8 cellular contexts compared by ENCODE assay signal in genomic region chr7:112937651-112938390, GRCh38.
DNase-seq lines count a peak whose midpoint lies in the region; ATAC-seq lines count a peak whose summit lies in the region.

No MANE protein-coding gene starts in this region.

- H3K4me3 ChIP-seq in duodenal mucosa (ENCODE audit: low read depth in 1 of 2, low read length in 2 of 2), result peak overlapping the region; percentile 83 to 87
- H3K4me3 ChIP-seq in neuron (ENCODE audit: low read length), result peak overlapping the region; percentile 78

- H3K36me3 ChIP-seq in duodenal mucosa (ENCODE audit: control insufficient read depth in 1 of 2, insufficient read depth in 2 of 2, low read length in 2 of 2) (no peaks in the 10 kb centered on the region), neuron (ENCODE audit: insufficient read depth, low read length) (peaks cover 10% of the 10 kb centered on the region)

- no peak for ATAC-seq in stimulated activated naive CD8-positive, alpha-beta T cell treated with anti-CD3 and anti-CD28 coated beads, Interleukin-15, amount 100 ng/mL, for 72 hours

- no peaks in the 10 kb centered on the region for H3K9me3 ChIP-seq in duodenal mucosa (ENCODE audit: control insufficient read depth in 1 of 2, low read length in 2 of 2)
- H3K9me3 ChIP-seq in neuron (ENCODE audit: low read length), result no peaks in the 10 kb centered on the region

- no peak overlapping the region for H3K9ac ChIP-seq in duodenal mucosa (ENCODE audit: low read depth in 1 of 2, low read length in 2 of 2)

- H3K4me1 ChIP-seq in duodenal mucosa (ENCODE audit: control insufficient read depth in 1 of 2, insufficient read depth in 2 of 2, low read length in 2 of 2), result peaks cover 17 to 23% of the 10 kb centered on the region in 2 donors
- H3K4me1 ChIP-seq in neuron (ENCODE audit: insufficient read depth, low read length), result peaks cover 22% of the 10 kb centered on the region

- H2AFZ ChIP-seq in neuron (ENCODE audit: low read depth, low read length), result no peak overlapping the region

- peak overlapping the region in 1 of 2 donors; percentile 93 for H3K4me3 Mint-ChIP-seq in stimulated activated naive CD8-positive, alpha-beta T cell treated with anti-CD3 and anti-CD28 coated beads, Interleukin-15, amount 100 ng/mL, for 72 hours

- H3K27me3 ChIP-seq in duodenal mucosa (ENCODE audit: control insufficient read depth in 1 of 2, insufficient read depth in 2 of 2, low read length in 2 of 2) (no peaks in the 10 kb centered on the region), neuron (ENCODE audit: insufficient read depth, low read length) (no peaks in the 10 kb centered on the region)

- peaks cover 49% of the 10 kb centered on the region for H3K4me1 Mint-ChIP-seq in stimulated activated naive CD8-positive, alpha-beta T cell treated with anti-CD3 and anti-CD28 coated beads, Interleukin-15, amount 100 ng/mL, for 72 hours

- no peaks in the 10 kb centered on the region for H3K9me3 Mint-ChIP-seq in stimulated activated naive CD8-positive, alpha-beta T cell treated with anti-CD3 and anti-CD28 coated beads, Interleukin-15, amount 100 ng/mL, for 72 hours

- H3K27ac ChIP-seq in duodenal mucosa (ENCODE audit: low read depth, low read length), result no peak overlapping the region

- no peaks in the 10 kb centered on the region for H3K27me3 Mint-ChIP-seq in stimulated activated naive CD8-positive, alpha-beta T cell treated with anti-CD3 and anti-CD28 coated beads, Interleukin-15, amount 100 ng/mL, for 72 hours

- H3K27ac Mint-ChIP-seq in stimulated activated naive CD8-positive, alpha-beta T cell treated with anti-CD3 and anti-CD28 coated beads, Interleukin-15, amount 100 ng/mL, for 72 hours, result no peak overlapping the region

- DNase-seq in GF-D8 (lab: John Stamatoyannopoulos, UW) (peak; percentile 48), NCI-H526 (lab: John Stamatoyannopoulos, UW) (peak; percentile 53 to 59), AG08396 (ENCODE audit: low spot score) (no peak), T-helper 9 cell (no peak), NCI-H1048 (lab: John Stamatoyannopoulos, UW) (no peak)
- no peak for DNase-seq in stimulated activated naive CD8-positive, alpha-beta T cell treated with anti-CD3 and anti-CD28 coated beads, Interleukin-15, amount 100 ng/mL, for 72 hours

Comparison
In these comparisons a context has a peak if more than half of its experiments do, and no peak if none do; other contexts are left out.
1. DNase-seq: peak in GF-D8 (single experiment) and NCI-H526 (2 of 2); none in AG08396 (single experiment), T-helper 9 cell (single experiment), NCI-H1048 (single experiment) and stimulated activated naive CD8-positive, alpha-beta T cell treated with anti-CD3 and anti-CD28 coated beads, Interleukin-15, amount 100 ng/mL, for 72 hours (0 of 2).